Comparison of ENCODE assay signal across 8 cellular contexts in the genomic region with DNA sequence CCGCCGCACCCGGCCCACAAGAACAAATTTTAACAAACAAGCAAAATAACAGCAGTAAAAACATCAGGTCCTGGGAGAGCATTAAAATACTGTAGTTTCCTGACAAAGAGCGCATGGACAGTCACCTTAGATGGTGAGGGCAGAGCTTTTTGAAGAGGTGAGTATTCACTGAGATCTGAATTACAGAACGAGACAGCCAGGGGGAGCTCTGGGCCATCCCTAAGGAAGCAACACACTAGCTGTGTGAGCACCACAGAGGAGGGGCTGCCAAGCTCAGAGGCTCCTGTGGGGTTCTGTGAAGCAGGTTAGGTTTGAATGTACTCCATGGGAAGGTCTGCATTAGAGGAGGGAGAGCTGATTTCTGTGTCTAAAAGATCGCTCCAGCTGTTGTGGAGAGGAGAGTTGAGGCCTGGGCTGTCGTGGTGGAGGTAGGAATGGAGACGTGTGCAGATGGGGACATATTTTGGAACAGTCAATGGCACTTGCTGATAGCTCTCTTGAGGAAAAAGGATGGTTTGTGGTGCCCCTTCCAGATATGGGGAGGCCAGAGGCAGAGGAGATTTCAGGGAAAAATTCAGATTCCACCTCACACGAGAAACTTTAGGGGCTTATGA.
DNase-seq lines count a peak whose midpoint lies in the region; ATAC-seq and TF ChIP-seq lines count a peak whose summit lies in the region.

No MANE protein-coding gene starts in this region.

- H3K4me1 Mint-ChIP-seq in activated naive CD8-positive, alpha-beta T cell treated with anti-CD3 and anti-CD28 coated beads for 36 hours, result no peaks in the 10 kb centered on the region

- no peaks in the 10 kb centered on the region for H3K4me1 ChIP-seq in gastrocnemius medialis

- no peak overlapping the region for H3K4me3 Mint-ChIP-seq in activated naive CD8-positive, alpha-beta T cell treated with anti-CD3 and anti-CD28 coated beads for 36 hours

- peak; percentile 83 for ATAC-seq in left ventricle myocardium superior
- ATAC-seq in gastrocnemius medialis, result peak; percentile 45 to 53
- no peak for ATAC-seq in HG03135 (IDR thresholded peaks at IDR 0.05; ENCODE audit: unreplicated experiment)
- ATAC-seq in GM19452 (IDR thresholded peaks at IDR 0.05; ENCODE audit: unreplicated experiment), result no peak

- H3K36me3 ChIP-seq in gastrocnemius medialis, result peaks cover 0 to 91% of the 10 kb centered on the region in 2 donors

- H3K27ac Mint-ChIP-seq in activated naive CD8-positive, alpha-beta T cell treated with anti-CD3 and anti-CD28 coated beads for 36 hours, result no peak overlapping the region

- H3K27me3 ChIP-seq in gastrocnemius medialis, result no peaks in the 10 kb centered on the region

- H3K9me3 Mint-ChIP-seq in activated naive CD8-positive, alpha-beta T cell treated with anti-CD3 and anti-CD28 coated beads for 36 hours, result no peaks in the 10 kb centered on the region

- H3K36me3 Mint-ChIP-seq in activated naive CD8-positive, alpha-beta T cell treated with anti-CD3 and anti-CD28 coated beads for 36 hours, result peaks cover 8% of the 10 kb centered on the region

- intact Hi-C loops in left ventricle myocardium superior (cut with micrococcal nuclease), result no loop called here
- intact Hi-C loops in gastrocnemius medialis (cut with DNase I; ENCODE audit: low total_unique reads), result loop anchor here (2.0 kb wide), 1 partner anchor 189 kb away; no protein-coding TSS in a partner anchor

- in situ Hi-C loops in gastrocnemius medialis (cut with MboI; ENCODE audit: low sequenced_read_pairs in 4 of 4), result no loop called here

- peak in 4 of 5 experiments; percentile 21 to 45 (median 32) for TF ChIP-seq CTCF in gastrocnemius medialis (IDR thresholded peaks at IDR 0.05 in 4 of 5, conservative IDR thresholded peaks at IDR 0.05 in 1 of 5)

- H3K9me3 ChIP-seq in gastrocnemius medialis, result no peaks in the 10 kb centered on the region

- DNase-seq in EH (ENCODE audit: low read depth), result peak; percentile 62
- peak; percentile 59 to 82 for DNase-seq in Kasumi-1 (lab: John Stamatoyannopoulos, UW)
- peak; percentile 9 for DNase-seq in SHP77 treated with DMSO at 0.1 percent for 48 hours (lab: John Stamatoyannopoulos, UW)
- peak; percentile 50 for DNase-seq in activated naive CD8-positive, alpha-beta T cell treated with anti-CD3 and anti-CD28 coated beads for 36 hours
- DNase-seq in left ventricle myocardium superior, result peak; percentile 59
- no peak for DNase-seq in gastrocnemius medialis

- no peaks in the 10 kb centered on the region for H3K27me3 Mint-ChIP-seq in activated naive CD8-positive, alpha-beta T cell treated with anti-CD3 and anti-CD28 coated beads for 36 hours

- no peak overlapping the region for H3K27ac ChIP-seq in gastrocnemius medialis

- no peak for TF ChIP-seq POLR2A in gastrocnemius medialis (IDR thresholded peaks at IDR 0.05)

- H3K4me3 ChIP-seq in gastrocnemius medialis, result no peak overlapping the region

Comparison
In these comparisons a context has a peak if more than half of its experiments do, and no peak if none do; other contexts are left out.
1. DNase-seq: peak in EH (single experiment), Kasumi-1 (2 of 2), SHP77 treated with DMSO at 0.1 percent for 48 hours (single experiment), activated naive CD8-positive, alpha-beta T cell treated with anti-CD3 and anti-CD28 coated beads for 36 hours (single experiment) and left ventricle myocardium superior (single experiment); none in gastrocnemius medialis (0 of 2).
2. ATAC-seq: peak in left ventricle myocardium superior (single experiment) and gastrocnemius medialis (2 of 2); none in HG03135 (single experiment) and GM19452 (single experiment).